20 cellular contexts compared by ENCODE assay signal in genomic region chr5:89988129-89988528, GRCh38.
"Had no signal": no experiment of that assay in that cellular context is flagged by ENCODE, and none has a peak within 500 bp of the region (broad histone marks: within the 10 kb centered on the region; RNA-seq: fewer than 3 reads in every experiment).

No MANE protein-coding gene starts in this region.

- H3K27ac ChIP-seq: epithelial cell of prostate, VCaP had no signal

- H3K4me1 ChIP-seq: adrenal gland had no signal

- H3K27me3 ChIP-seq: adrenal gland, tibial artery had no signal

- DNase-seq: activated CD4-positive, alpha-beta memory T cell treated with anti-CD3 and anti-CD28 coated beads, Interleukin-2, amount 10 ng/mL, durations not matched to agents 7 days and 5 days; activated effector memory CD4-positive, alpha-beta T cell treated with Interleukin-2 at 50 U/mL for 16 hours; activated naive CD4-positive, alpha-beta T cell treated with anti-CD3 and anti-CD28 coated beads, Interleukin-2, amount 50 U/mL, for 16 hours; activated T-cell treated with anti-CD3 and anti-CD28 coated beads, Interleukin-2, amount 50 U/mL, for 24 hours; adrenal gland; central memory CD4-positive, alpha-beta T cell; effector memory CD4-positive, alpha-beta T cell; left colon; mammary epithelial cell; naive B cell; stimulated activated CD4-positive, alpha-beta T cell treated with anti-CD3 and anti-CD28 coated beads, Interleukin-15, amount 100 ng/mL, for 24 hours; stimulated activated CD4-positive, alpha-beta T cell treated with anti-CD3 and anti-CD28 coated beads, Interleukin-4, amount 100 ng/mL, for 1 hour; stimulated activated naive B cell treated with anti-CD40 and anti-IgM and Interleukin-4, amounts not matched to agents 10 μg/mL and 1 μg/mL and 100 μg/mL, for 72 hours; T-helper 1 cell; tibial artery had no signal

- H3K27me3 Mint-ChIP-seq: activated CD4-positive, alpha-beta memory T cell treated with anti-CD3 and anti-CD28 coated beads, Interleukin-2, amount 10 ng/mL, durations not matched to agents 7 days and 5 days; activated T-cell treated with anti-CD3 and anti-CD28 coated beads, Interleukin-2, amount 50 U/mL, for 24 hours; naive B cell; stimulated activated naive B cell treated with anti-CD40 and anti-IgM and Interleukin-4, amounts not matched to agents 10 μg/mL and 1 μg/mL and 100 μg/mL, for 72 hours had no signal

- FAIRE-seq: urothelium cell line had no signal

- H3K36me3 ChIP-seq: adrenal gland, tibial artery had no signal

- H3K36me3 Mint-ChIP-seq: naive B cell; stimulated activated naive B cell treated with anti-CD40 and anti-IgM and Interleukin-4, amounts not matched to agents 10 μg/mL and 1 μg/mL and 100 μg/mL, for 72 hours had no signal

- H3K4me3 Mint-ChIP-seq: activated CD4-positive, alpha-beta memory T cell treated with anti-CD3 and anti-CD28 coated beads, Interleukin-2, amount 10 ng/mL, durations not matched to agents 7 days and 5 days; activated T-cell treated with anti-CD3 and anti-CD28 coated beads, Interleukin-2, amount 50 U/mL, for 24 hours; naive B cell; stimulated activated naive B cell treated with anti-CD40 and anti-IgM and Interleukin-4, amounts not matched to agents 10 μg/mL and 1 μg/mL and 100 μg/mL, for 72 hours had no signal

- ATAC-seq: left colon; SK-N-SH treated with all-trans-retinoic acid at 6 μM for 48 hours; stimulated activated naive B cell treated with anti-CD40 and anti-IgM and Interleukin-4, amounts not matched to agents 10 μg/mL and 1 μg/mL and 100 μg/mL, for 72 hours had no signal

- H3K9me3 ChIP-seq: adrenal gland, tibial artery had no signal

- H3K4me3 ChIP-seq: adrenal gland, skin epidermis, tibial artery had no signal

- H3K4me1 Mint-ChIP-seq: activated CD4-positive, alpha-beta memory T cell treated with anti-CD3 and anti-CD28 coated beads, Interleukin-2, amount 10 ng/mL, durations not matched to agents 7 days and 5 days; stimulated activated naive B cell treated with anti-CD40 and anti-IgM and Interleukin-4, amounts not matched to agents 10 μg/mL and 1 μg/mL and 100 μg/mL, for 72 hours had no signal

- H3K27ac Mint-ChIP-seq: activated CD4-positive, alpha-beta memory T cell treated with anti-CD3 and anti-CD28 coated beads, Interleukin-2, amount 10 ng/mL, durations not matched to agents 7 days and 5 days; activated T-cell treated with anti-CD3 and anti-CD28 coated beads, Interleukin-2, amount 50 U/mL, for 24 hours; stimulated activated naive B cell treated with anti-CD40 and anti-IgM and Interleukin-4, amounts not matched to agents 10 μg/mL and 1 μg/mL and 100 μg/mL, for 72 hours had no signal
